Comparison of ENCODE assay signal across 19 cellular contexts in the genomic region with DNA sequence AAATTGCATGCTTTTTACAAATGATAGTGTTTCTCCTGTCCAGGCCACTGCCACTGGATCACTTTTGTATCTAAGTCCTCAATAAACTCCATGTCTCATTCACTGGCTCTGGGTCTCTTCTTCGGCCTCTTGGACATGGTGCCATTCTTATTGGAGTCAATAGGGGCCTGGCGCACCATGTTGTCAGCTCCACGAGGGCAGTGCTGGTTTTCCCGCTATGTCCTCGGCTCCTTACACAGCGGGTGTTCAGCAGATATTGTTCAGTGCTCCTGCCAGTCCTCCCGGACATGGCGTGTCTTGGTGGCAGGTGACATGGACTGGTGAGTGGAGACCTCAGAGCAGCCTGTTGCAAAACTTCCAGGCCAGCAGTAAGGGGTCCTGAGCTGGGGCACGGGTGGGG. TPM values are rescaled to one million over a fixed set of nuclear protein-coding genes. Genes with fewer than 3 reads are reported as not detected.
DNase-seq lines count a peak whose midpoint lies in the region; ATAC-seq, FAIRE-seq and TF ChIP-seq lines count a peak whose summit lies in the region.
"Had no signal": no experiment of that assay in that cellular context is flagged by ENCODE, and none has a peak within 500 bp of the region (broad histone marks: within the 10 kb centered on the region; RNA-seq: fewer than 3 reads in every experiment).

No MANE protein-coding gene starts in this region.

- no peaks in the 10 kb centered on the region for H3K9me1 ChIP-seq in K562 (ENCODE audit: control insufficient read depth, insufficient read depth, low read length)

- H3K27ac ChIP-seq in heart right ventricle: no peak overlapping the region
- no peak overlapping the region for H3K27ac ChIP-seq in K562 (ENCODE audit: extremely low read depth, low read depth, low read length)
- H3K27ac ChIP-seq in mucosa of rectum (ENCODE audit: low read depth in 2 of 2, low read length in 2 of 2): peak overlapping the region; percentile 5 to 79
- H3K27ac ChIP-seq in adrenal gland: no peak overlapping the region
- H3K27ac ChIP-seq: 22Rv1, BLaER1 had no signal

- H3K36me3 Mint-ChIP-seq in type B pancreatic cell: peaks cover 5% of the 10 kb centered on the region
- peaks cover 7% of the 10 kb centered on the region for H3K36me3 Mint-ChIP-seq in activated CD4-positive, alpha-beta memory T cell treated with anti-CD3 and anti-CD28 coated beads, Interleukin-2, amount 10 ng/mL, durations not matched to agents 7 days and 5 days (ENCODE audit: low read depth)
- H3K36me3 Mint-ChIP-seq: IgD-negative memory B cell had no signal

- POLR2A ChIA-PET in K562 (lab: Yijun Ruan, JAX): interaction anchor here (0.7 to 1.0 kb wide), 2 partner anchors 11 to 40 kb away, joined by 3 to 4 read pairs; no protein-coding TSS in a partner anchor
- POLR2A ChIA-PET in activated CD4-positive, alpha-beta memory T cell treated with anti-CD3 and anti-CD28 coated beads, Interleukin-2, amount 10 ng/mL, durations not matched to agents 7 days and 5 days (lab: Charles Lee): no interaction called here

- H3K27me3 Mint-ChIP-seq in type B pancreatic cell: peaks cover 3% of the 10 kb centered on the region
- H3K27me3 Mint-ChIP-seq in activated CD4-positive, alpha-beta memory T cell treated with anti-CD3 and anti-CD28 coated beads, Interleukin-2, amount 10 ng/mL, durations not matched to agents 7 days and 5 days: peaks cover 2% of the 10 kb centered on the region
- H3K27me3 Mint-ChIP-seq: CD4-positive, alpha-beta T cell; IgD-negative memory B cell had no signal

- intact Hi-C loops in Right ventricle myocardium inferior (cut with DNase I) (no loop called here), heart right ventricle (cut with DNase I) (loop anchor here in 3 of 10 donors (5.0 kb wide), 1 partner anchor 34 kb away; no protein-coding TSS in a partner anchor), K562 (cut with micrococcal nuclease) (no loop called here), adrenal gland (cut with DNase I) (no loop called here)

- H3K4me1 ChIP-seq in heart right ventricle: peaks cover 3 to 19% (median 12%) of the 10 kb centered on the region in 9 donors
- H3K4me1 ChIP-seq in K562 (replicated peaks in 1 of 2; ENCODE audit: control insufficient read depth in 2 of 2, insufficient read depth in 2 of 2, low read length in 2 of 2): peaks cover 9 to 21% of the 10 kb centered on the region in 2 experiments; a peak in 4 of 5 replicates
- H3K4me1 ChIP-seq in mucosa of rectum (ENCODE audit: control insufficient read depth in 2 of 2, insufficient read depth in 2 of 2, low read length in 2 of 2): peaks cover 22 to 29% of the 10 kb centered on the region in 2 donors
- H3K4me1 ChIP-seq in adrenal gland (replicated peaks in 1 of 2): peaks cover 7 to 13% of the 10 kb centered on the region in 2 donors

- no peaks in the 10 kb centered on the region for H4K20me1 ChIP-seq in K562 (replicated peaks; ENCODE audit: control insufficient read depth, insufficient read depth, low read length)

- no peak overlapping the region for H3K4me2 ChIP-seq in K562 (ENCODE audit: insufficient read depth, low read length)
- H3K4me2 ChIP-seq: BLaER1 had no signal

- peaks cover 13% of the 10 kb centered on the region for H3K79me2 ChIP-seq in K562 (ENCODE audit: control insufficient read depth, insufficient read depth, low read length)

- TF ChIP-seq CTCF in heart right ventricle (IDR thresholded peaks at IDR 0.05) (no peak), K562 (IDR thresholded peaks at IDR 0.05 in 2 of 3, conservative IDR thresholded peaks at IDR 0.05 in 1 of 3; ENCODE audit: insufficient read depth in 2 of 3, low read depth in 1 of 3, low read length in 3 of 3) (no peak), type B pancreatic cell (conservative IDR thresholded peaks at IDR 0.05) (no peak), adrenal gland (IDR thresholded peaks at IDR 0.05) (no peak)

- H3K27me3 ChIP-seq in heart right ventricle (no peaks in the 10 kb centered on the region), K562 (ENCODE audit: control insufficient read depth in 2 of 2, insufficient read depth in 2 of 2, low read length in 2 of 2) (no peaks in the 10 kb centered on the region), mucosa of rectum (ENCODE audit: control insufficient read depth in 2 of 2, insufficient read depth in 2 of 2, low read length in 2 of 2) (no peaks in the 10 kb centered on the region), adrenal gland (no peaks in the 10 kb centered on the region)
- H3K27me3 ChIP-seq: BLaER1 had no signal

- in situ Hi-C loops in K562 (cut with MboI): no loop called here

- H3K27ac Mint-ChIP-seq in type B pancreatic cell: peak overlapping the region; percentile 25
- H3K27ac Mint-ChIP-seq in activated CD4-positive, alpha-beta memory T cell treated with anti-CD3 and anti-CD28 coated beads, Interleukin-2, amount 10 ng/mL, durations not matched to agents 7 days and 5 days: no peak overlapping the region
- H3K27ac Mint-ChIP-seq: CD4-positive, alpha-beta T cell had no signal

- no peak overlapping the region for H3K4me3 ChIP-seq in heart right ventricle
- H3K4me3 ChIP-seq in K562: no peak overlapping the region
- no peak overlapping the region for H3K4me3 ChIP-seq in mucosa of rectum (ENCODE audit: low read length in 2 of 2)
- H3K4me3 ChIP-seq in adrenal gland: no peak overlapping the region
- H3K4me3 ChIP-seq: BLaER1 had no signal

- no peak for TF ChIP-seq EP300 in K562 (IDR thresholded peaks at IDR 0.05; ENCODE audit: low read length)

- CTCF ChIA-PET in K562 (lab: Yijun Ruan, JAX; ENCODE audit: low intra/inter-chr PET ratio): no interaction called here
- CTCF ChIA-PET in activated CD4-positive, alpha-beta memory T cell treated with anti-CD3 and anti-CD28 coated beads, Interleukin-2, amount 10 ng/mL, durations not matched to agents 7 days and 5 days (lab: Charles Lee): no interaction called here

- no peak overlapping the region for H3K4me3 Mint-ChIP-seq in type B pancreatic cell
- no peak overlapping the region for H3K4me3 Mint-ChIP-seq in activated CD4-positive, alpha-beta memory T cell treated with anti-CD3 and anti-CD28 coated beads, Interleukin-2, amount 10 ng/mL, durations not matched to agents 7 days and 5 days
- H3K4me3 Mint-ChIP-seq: CD4-positive, alpha-beta T cell had no signal

- no peak for ATAC-seq in Right ventricle myocardium inferior
- no peak for ATAC-seq in heart right ventricle
- ATAC-seq in K562: no peak
- no peak for ATAC-seq in GM21786 (IDR thresholded peaks at IDR 0.05; ENCODE audit: unreplicated experiment)
- ATAC-seq: HCT116 had no signal

- H2AFZ ChIP-seq in K562 (ENCODE audit: low read depth, low read length): peak overlapping the region; percentile 58; the same call in 1 of the 2 replicates

- no peaks in the 10 kb centered on the region for H3K9me3 ChIP-seq in heart right ventricle
- no peaks in the 10 kb centered on the region for H3K9me3 ChIP-seq in K562 (replicated peaks; ENCODE audit: control insufficient read depth, insufficient read depth, low read depth, low read length)
- no peaks in the 10 kb centered on the region for H3K9me3 ChIP-seq in mucosa of rectum (ENCODE audit: control insufficient read depth in 2 of 2, low read length in 2 of 2)
- no peaks in the 10 kb centered on the region for H3K9me3 ChIP-seq in adrenal gland (replicated peaks in 1 of 3)
- H3K9me3 ChIP-seq: BLaER1 had no signal

- H3K9ac ChIP-seq in K562 (ENCODE audit: insufficient read depth in 1 of 2, low read depth in 2 of 2, low read length in 2 of 2) (no peak overlapping the region), mucosa of rectum (ENCODE audit: low read depth in 1 of 2, low read length in 2 of 2) (no peak overlapping the region)
- H3K9ac ChIP-seq: BLaER1 had no signal

- no peak for FAIRE-seq in K562 (lab: Jason Lieb, UNC)
- FAIRE-seq: G401.6, GM12891 had no signal

- H3K36me3 ChIP-seq in heart right ventricle (no peaks in the 10 kb centered on the region), K562 (ENCODE audit: control insufficient read depth, insufficient read depth, low read length) (no peaks in the 10 kb centered on the region), mucosa of rectum (ENCODE audit: control insufficient read depth in 2 of 2, insufficient read depth in 2 of 2, low read length in 2 of 2) (no peaks in the 10 kb centered on the region), adrenal gland (replicated peaks in 1 of 2) (no peaks in the 10 kb centered on the region)
- H3K36me3 ChIP-seq: BLaER1 had no signal

- H3K9me3 Mint-ChIP-seq in type B pancreatic cell: no peaks in the 10 kb centered on the region
- H3K9me3 Mint-ChIP-seq in activated CD4-positive, alpha-beta memory T cell treated with anti-CD3 and anti-CD28 coated beads, Interleukin-2, amount 10 ng/mL, durations not matched to agents 7 days and 5 days: no peaks in the 10 kb centered on the region
- H3K9me3 Mint-ChIP-seq: CD4-positive, alpha-beta T cell; IgD-negative memory B cell had no signal

- no peak for TF ChIP-seq RAD21 in K562 (CRISPR knock-in tag; conservative IDR thresholded peaks at IDR 0.05 in 1 of 2, IDR thresholded peaks at IDR 0.05 in 1 of 2)

- DNase-seq in Right ventricle myocardium inferior (ENCODE audit: missing footprints): peak; percentile 47
- DNase-seq in heart right ventricle: no peak
- no peak for DNase-seq in K562 (ENCODE audit: extremely low read depth in 1 of 4, low spot score in 3 of 4)
- no peak for DNase-seq in type B pancreatic cell (ENCODE audit: extremely low spot score, unreplicated experiment)
- no peak for DNase-seq in activated CD4-positive, alpha-beta memory T cell treated with anti-CD3 and anti-CD28 coated beads, Interleukin-2, amount 10 ng/mL, durations not matched to agents 7 days and 5 days
- DNase-seq in adrenal gland: no peak
- DNase-seq: AML-193; CD4-positive, alpha-beta T cell; DMS79 treated with DMSO at 0.1 percent for 48 hours; EL; GOT3 had no signal

- 91 to 94% methylated on average over 9 of the region's 9 CpGs for WGBS in heart right ventricle, 2 donors
- 73% methylated on average over 6 of the region's 9 CpGs for WGBS in K562 (ENCODE audit: insufficient coverage, low coverage, missing lambda C conversion rate)
- WGBS in adrenal gland, 4 donors: 87 to 96% (median 91%) methylated on average over 8 to 9 of the region's 9 CpGs

- BruUV-seq in K562 (replicated peaks; lab: Mats Ljungman, UMichigan): no TSS peak

- no peak for TF ChIP-seq POLR2A in K562 (conservative IDR thresholded peaks at IDR 0.05)
- no peak for TF ChIP-seq POLR2A in adrenal gland (IDR thresholded peaks at IDR 0.05)

- peaks cover 21% of the 10 kb centered on the region for H3K4me1 Mint-ChIP-seq in type B pancreatic cell (ENCODE audit: unreplicated experiment)
- peaks cover 26% of the 10 kb centered on the region for H3K4me1 Mint-ChIP-seq in activated CD4-positive, alpha-beta memory T cell treated with anti-CD3 and anti-CD28 coated beads, Interleukin-2, amount 10 ng/mL, durations not matched to agents 7 days and 5 days

RNA-seq across cellular contexts. Expression of gene FAM118A, which starts 3.6 kb away (rescaled TPM):
- total RNA-seq in Right ventricle myocardium inferior (18.7 TPM), heart right ventricle (10 to 100 TPM; 10.4 to 30.8 (median 16.3) TPM), K562 (2014; rRNA removed) (54.2 and 59.8 TPM in 2 replicates), K562 (2014; rRNA removed; fragmentation: Illumina TruSeq; extraction: Trizol) (51.1 and 59.4 TPM in 2 replicates), K562 (2015; rRNA removed; fragmentation: Illumina TruSeq; extraction: Trizol) (54.9 and 57.5 TPM in 2 replicates), K562 (2021) (63.0 and 72.9 TPM in 2 replicates), type B pancreatic cell (ENCODE audit: low replicate concordance) (89.7 and 121 TPM in 2 replicates), adrenal gland (10 to 100 TPM in 7 of 8 donors, 1 to 10 TPM in 1; 6.8 to 47.6 (median 13.0) TPM)
- polyA plus RNA-seq in heart right ventricle (10 to 100 TPM; 10.2 to 35.7 TPM), K562 (2011; rRNA removed) (205 and 223 TPM in 2 replicates), K562 (2014; fragmentation: Illumina TruSeq; extraction: Trizol) (71.2 and 76.9 TPM in 2 replicates), K562 (2014; fragmentation: Nextera tagmentation; extraction: Ambion mirVana) (10 to 100 TPM; 17.0 to 19.7 TPM), K562 (2014; rRNA removed) (122 and 150 TPM in 2 replicates), adrenal gland (100 to 1,000 TPM in 1 of 3 donors, 10 to 100 TPM in 2; 28.1 to 101 (median 28.7) TPM)
- 805 and 856 TPM in 2 replicates for total RNA-seq in K562 (2011; cell fraction: chromatin; rRNA removed; ENCODE audit: low replicate concordance)
- total RNA-seq in K562 (2011; cell fraction: nucleolus; rRNA removed): 514 and 529 TPM in 2 replicates
- 508 and 540 TPM in 2 replicates for total RNA-seq in K562 (2011; cell fraction: nucleoplasm; rRNA removed)
- 71.6 and 100.0 TPM in 2 replicates for polyA plus RNA-seq in K562 (2011; cell fraction: cytosol; rRNA removed)
- 633 and 866 TPM in 2 replicates for polyA plus RNA-seq in K562 (2011; cell fraction: nucleus; rRNA removed)
- 85.2 and 154 TPM in 2 replicates for polyA plus RNA-seq in K562 (2012)
- polyA minus RNA-seq in K562 (2011; rRNA and poly(A)+ RNA removed): 49.8 and 57.6 TPM in 2 replicates
- 30.9 and 31.2 TPM in 2 replicates for polyA minus RNA-seq in K562 (2011; cell fraction: cytosol; rRNA and poly(A)+ RNA removed)
- 105 and 107 TPM in 2 replicates for polyA minus RNA-seq in K562 (2011; cell fraction: nucleus; rRNA and poly(A)+ RNA removed)
- 10 to 100 TPM; 73.9 to 74.7 TPM for total RNA-seq in activated CD4-positive, alpha-beta memory T cell treated with anti-CD3 and anti-CD28 coated beads, Interleukin-2, amount 10 ng/mL, durations not matched to agents 7 days and 5 days

RNA-seq across cellular contexts. Expression of gene UPK3A, which starts 21.4 kb away (rescaled TPM):
- total RNA-seq in Right ventricle myocardium inferior: 0.54 TPM
- not detected for total RNA-seq in heart right ventricle
- under 1 TPM in 1 of 2 donors, not detected in 1; 0.48 TPM for polyA plus RNA-seq in heart right ventricle
- not detected in 2 replicates for total RNA-seq in K562 (2011; cell fraction: chromatin; rRNA removed; ENCODE audit: low replicate concordance)
- total RNA-seq in K562 (2011; cell fraction: nucleolus; rRNA removed): not detected in 2 replicates
- total RNA-seq in K562 (2011; cell fraction: nucleoplasm; rRNA removed): not detected in 2 replicates
- not detected in 2 replicates for total RNA-seq in K562 (2014; rRNA removed)
- not detected in 2 replicates for total RNA-seq in K562 (2014; rRNA removed; fragmentation: Illumina TruSeq; extraction: Trizol)
- total RNA-seq in K562 (2015; rRNA removed; fragmentation: Illumina TruSeq; extraction: Trizol): not detected in 2 replicates
- not detected in 2 replicates for total RNA-seq in K562 (2021)
- not detected in 2 replicates for polyA plus RNA-seq in K562 (2011; rRNA removed)
- not detected in 2 replicates for polyA plus RNA-seq in K562 (2011; cell fraction: cytosol; rRNA removed)
- not detected in 2 replicates for polyA plus RNA-seq in K562 (2011; cell fraction: nucleus; rRNA removed)
- polyA plus RNA-seq in K562 (2012): not detected in 2 replicates
- not detected in 2 replicates for polyA plus RNA-seq in K562 (2014; fragmentation: Illumina TruSeq; extraction: Trizol)
- polyA plus RNA-seq in K562 (2014; fragmentation: Nextera tagmentation; extraction: Ambion mirVana): not detected
- polyA plus RNA-seq in K562 (2014; rRNA removed): not detected in 2 replicates
- polyA minus RNA-seq in K562 (2011; rRNA and poly(A)+ RNA removed): not detected in 2 replicates
- polyA minus RNA-seq in K562 (2011; cell fraction: cytosol; rRNA and poly(A)+ RNA removed): not detected in 2 replicates
- polyA minus RNA-seq in K562 (2011; cell fraction: nucleus; rRNA and poly(A)+ RNA removed): not detected in 2 replicates
- 0.29 and 0.62 TPM in 2 replicates for total RNA-seq in type B pancreatic cell (ENCODE audit: low replicate concordance)
- total RNA-seq in activated CD4-positive, alpha-beta memory T cell treated with anti-CD3 and anti-CD28 coated beads, Interleukin-2, amount 10 ng/mL, durations not matched to agents 7 days and 5 days: not detected
- total RNA-seq in adrenal gland: not detected
- under 1 TPM in 1 of 3 donors, not detected in 2; 0.17 TPM for polyA plus RNA-seq in adrenal gland
- total RNA-seq: CD4-positive, alpha-beta T cell had no signal

Comparison
In these comparisons a context has a peak if more than half of its experiments do, and no peak if none do; other contexts are left out.
1. H3K27ac ChIP-seq: peak in mucosa of rectum (2 of 2); none in heart right ventricle (0 of 10), K562 (single experiment) and adrenal gland (0 of 5).